In genomic region chr13:98273824-98274786, GRCh38 we compare ENCODE assay signal across 12 cellular contexts.
A peak's percentile ranks its signal among the peaks of the same experiment; 100 is the strongest.
DNase-seq lines count a peak whose midpoint lies in the region; ATAC-seq, FAIRE-seq and TF ChIP-seq lines count a peak whose summit lies in the region.
"Had no signal": no experiment of that assay in that cellular context is flagged by ENCODE, and none has a peak within 500 bp of the region (broad histone marks: within the 10 kb centered on the region; RNA-seq: fewer than 3 reads in every experiment).

No MANE protein-coding gene starts in this region.

- peak overlapping the region; percentile 32 to 37; a peak in 2 of 4 replicates for H3K4me2 ChIP-seq in H1 (ENCODE audit: insufficient read depth in 1 of 2, low read depth in 2 of 2, low read length in 2 of 2)

- H3K18ac ChIP-seq in H1 (ENCODE audit: extremely low read depth, low read length) = peak overlapping the region; percentile 64; the same call in 1 of the 2 replicates

- H3K4me1 ChIP-seq in H1 (replicated peaks in 1 of 4; ENCODE audit: control insufficient read depth in 3 of 4, insufficient read depth in 4 of 4, low read length in 3 of 4) = peaks cover 2 to 27% (median 17%) of the 10 kb centered on the region in 4 experiments; a peak in 6 of 7 replicates

- 0 out of 3 replicates have a peak, but pooled peaks of 1 of the 2 experiments have one; percentile 41 for TF ChIP-seq POLR2A in H1 (IDR thresholded peaks at IDR 0.05; ENCODE audit: control extremely low read depth in 1 of 2, low read depth in 2 of 2, low read length in 2 of 2)

- H4K20me1 ChIP-seq in H1 (replicated peaks in 1 of 2; ENCODE audit: control insufficient read depth in 1 of 2, insufficient read depth in 2 of 2, low read length in 2 of 2) = peaks cover 0 to 5% of the 10 kb centered on the region in 2 experiments

- H4K91ac ChIP-seq in H1 (replicated peaks; ENCODE audit: insufficient read length, low read length) = no peak overlapping the region

- H2BK20ac ChIP-seq in H1 (ENCODE audit: low read length) = no peak overlapping the region

- H3K27ac Mint-ChIP-seq in nephron progenitor cell = peak overlapping the region; percentile 100
- H3K27ac Mint-ChIP-seq in activated T-helper 17 cell treated with anti-CD3 and anti-CD28 coated beads, Interleukin-2, amount 50 U/mL, for 72 hours = no peak overlapping the region
- H3K27ac Mint-ChIP-seq: activated CD4-positive, alpha-beta T cell treated with anti-CD3 and anti-CD28 coated beads, Interleukin-2, amount 10 ng/mL, durations not matched to agents 7 days and 5 days; natural killer cell treated with Interleukin-12 subunit alpha and Interleukin-12 subunit beta and Interleukin-15 and Interleukin-18, amount 100 ng/mL, for 72 hours; stimulated activated memory B cell treated with anti-CD40 and anti-IgM and Interleukin-4, amounts not matched to agents 10 μg/mL and 1 μg/mL and 100 μg/mL, for 72 hours had no signal

- peaks cover 75% of the 10 kb centered on the region for H3K4me1 Mint-ChIP-seq in nephron progenitor cell
- no peaks in the 10 kb centered on the region for H3K4me1 Mint-ChIP-seq in activated T-helper 17 cell treated with anti-CD3 and anti-CD28 coated beads, Interleukin-2, amount 50 U/mL, for 72 hours
- H3K4me1 Mint-ChIP-seq: activated CD4-positive, alpha-beta T cell treated with anti-CD3 and anti-CD28 coated beads, Interleukin-2, amount 10 ng/mL, durations not matched to agents 7 days and 5 days; stimulated activated memory B cell treated with anti-CD40 and anti-IgM and Interleukin-4, amounts not matched to agents 10 μg/mL and 1 μg/mL and 100 μg/mL, for 72 hours had no signal

- H2BK12ac ChIP-seq in H1 (ENCODE audit: low read depth, low read length) = peak overlapping the region; percentile 32; the same call in 1 of the 2 replicates

- H3K9ac ChIP-seq in H1 (replicated peaks in 1 of 4; ENCODE audit: extremely low read depth in 1 of 4, low read depth in 3 of 4, low read length in 3 of 4) = peak overlapping the region in 2 of 4 experiments; percentile 18 to 35; a peak in 2 of 7 replicates

- no peak overlapping the region for H3K23ac ChIP-seq in H1 (ENCODE audit: insufficient read length)

- no peak overlapping the region for H2BK15ac ChIP-seq in H1 (ENCODE audit: low read length)

- no peak overlapping the region for H2BK120ac ChIP-seq in H1 (replicated peaks; ENCODE audit: low read depth, low read length)

- no peaks in the 10 kb centered on the region for H3K9me3 ChIP-seq in H1 (ENCODE audit: insufficient read depth in 2 of 2, low read depth in 1 of 2, low read length in 1 of 2)

- H4K8ac ChIP-seq in H1 (ENCODE audit: extremely low read depth, insufficient read depth, low read length) = no peak overlapping the region

- H3K79me1 ChIP-seq in H1 (ENCODE audit: low read depth, low read length) = no peaks in the 10 kb centered on the region; the same call in 1 of the 2 replicates

- H3K9me3 Mint-ChIP-seq in nephron progenitor cell = no peaks in the 10 kb centered on the region
- H3K9me3 Mint-ChIP-seq in activated T-helper 17 cell treated with anti-CD3 and anti-CD28 coated beads, Interleukin-2, amount 50 U/mL, for 72 hours = no peaks in the 10 kb centered on the region
- H3K9me3 Mint-ChIP-seq: activated CD4-positive, alpha-beta T cell treated with anti-CD3 and anti-CD28 coated beads, Interleukin-2, amount 10 ng/mL, durations not matched to agents 7 days and 5 days; natural killer cell treated with Interleukin-12 subunit alpha and Interleukin-12 subunit beta and Interleukin-15 and Interleukin-18, amount 100 ng/mL, for 72 hours; stimulated activated memory B cell treated with anti-CD40 and anti-IgM and Interleukin-4, amounts not matched to agents 10 μg/mL and 1 μg/mL and 100 μg/mL, for 72 hours had no signal

- H4K5ac ChIP-seq in H1 (ENCODE audit: insufficient read length, low read depth, low read length) = peak overlapping the region; percentile 66

- H3K27ac ChIP-seq in H1 (ENCODE audit: low read depth, low read length) = peak overlapping the region; percentile 48

- 41% methylated on average over 13 of the region's 13 CpGs; no CpG with 5 or more reads in 1 of the 2 experiments for WGBS in H1 (ENCODE audit: extremely low coverage in 1 of 2, insufficient coverage in 1 of 2, insufficient read length in 1 of 2, insufficient replicate concordance in 2 of 2, low coverage in 1 of 2, low lambda C conversion rate in 2 of 2, missing lambda C conversion rate in 1 of 2), 2 experiments

- peaks cover 32% of the 10 kb centered on the region for H3K36me3 Mint-ChIP-seq in nephron progenitor cell (ENCODE audit: low read depth)
- H3K36me3 Mint-ChIP-seq in activated T-helper 17 cell treated with anti-CD3 and anti-CD28 coated beads, Interleukin-2, amount 50 U/mL, for 72 hours (ENCODE audit: low read depth) = no peaks in the 10 kb centered on the region
- H3K36me3 Mint-ChIP-seq: natural killer cell treated with Interleukin-12 subunit alpha and Interleukin-12 subunit beta and Interleukin-15 and Interleukin-18, amount 100 ng/mL, for 72 hours; stimulated activated memory B cell treated with anti-CD40 and anti-IgM and Interleukin-4, amounts not matched to agents 10 μg/mL and 1 μg/mL and 100 μg/mL, for 72 hours had no signal

- peaks cover 5 to 45% of the 10 kb centered on the region in 2 experiments; a peak in 3 of 4 replicates for H3K79me2 ChIP-seq in H1 (ENCODE audit: control insufficient read depth in 1 of 2, insufficient read depth in 2 of 2, low read length in 2 of 2)

- peaks cover 5% of the 10 kb centered on the region; the same call in 1 of the 2 replicates for H3K23me2 ChIP-seq in H1 (ENCODE audit: low read depth, low read length)

- ATAC-seq in activated T-helper 17 cell treated with anti-CD3 and anti-CD28 coated beads, Interleukin-2, amount 50 U/mL, for 72 hours (replicated peaks) = no peak
- ATAC-seq in HG03175 (IDR thresholded peaks at IDR 0.05; ENCODE audit: unreplicated experiment) = no peak
- ATAC-seq: natural killer cell treated with Interleukin-12 subunit alpha and Interleukin-12 subunit beta and Interleukin-15 and Interleukin-18, amount 100 ng/mL, for 72 hours; stimulated activated memory B cell treated with anti-CD40 and anti-IgM and Interleukin-4, amounts not matched to agents 10 μg/mL and 1 μg/mL and 100 μg/mL, for 72 hours had no signal

- no peaks in the 10 kb centered on the region for H3K36me3 ChIP-seq in H7 (replicated peaks; ENCODE audit: control insufficient read depth, insufficient read depth, low read length)
- no peaks in the 10 kb centered on the region for H3K36me3 ChIP-seq in H1 (ENCODE audit: control insufficient read depth in 2 of 4, insufficient read depth in 4 of 4, low read length in 3 of 4)

- peak in 1 of 2 experiments; percentile 4; a peak in 1 of 4 replicates for TF ChIP-seq RAD21 in H1 (IDR thresholded peaks at IDR 0.05 in 1 of 2, conservative IDR thresholded peaks at IDR 0.05 in 1 of 2; ENCODE audit: low read depth in 2 of 2, low read length in 2 of 2)

- peak overlapping the region; percentile 73 for H3K4me3 Mint-ChIP-seq in nephron progenitor cell
- no peak overlapping the region for H3K4me3 Mint-ChIP-seq in activated T-helper 17 cell treated with anti-CD3 and anti-CD28 coated beads, Interleukin-2, amount 50 U/mL, for 72 hours
- H3K4me3 Mint-ChIP-seq: activated CD4-positive, alpha-beta T cell treated with anti-CD3 and anti-CD28 coated beads, Interleukin-2, amount 10 ng/mL, durations not matched to agents 7 days and 5 days; natural killer cell treated with Interleukin-12 subunit alpha and Interleukin-12 subunit beta and Interleukin-15 and Interleukin-18, amount 100 ng/mL, for 72 hours; stimulated activated memory B cell treated with anti-CD40 and anti-IgM and Interleukin-4, amounts not matched to agents 10 μg/mL and 1 μg/mL and 100 μg/mL, for 72 hours had no signal

- no peak overlapping the region for H3K56ac ChIP-seq in H1 (replicated peaks; ENCODE audit: insufficient read length, low read depth, low read length)

- no peak for FAIRE-seq in H1 (lab: Jason Lieb, UNC)

- POLR2A ChIA-PET in H1 (lab: Charles Lee; ENCODE audit: partially characterized antibody) = interaction anchor here (0.5 to 1.0 kb wide), 3 partner anchors 8 to 91 kb away, joined by 3 read pairs; no protein-coding TSS in a partner anchor

- H3K27me3 ChIP-seq in H7 (ENCODE audit: control insufficient read depth, insufficient read depth, low read length) (no peaks in the 10 kb centered on the region), H1 (replicated peaks in 1 of 4; ENCODE audit: control insufficient read depth in 3 of 4, extremely low read depth in 1 of 4, insufficient read depth in 3 of 4, low read length in 3 of 4) (no peaks in the 10 kb centered on the region)

- peak overlapping the region; percentile 25; the same call in 1 of the 2 replicates for H2AFZ ChIP-seq in H1 (ENCODE audit: low read length)

- H3K27me3 Mint-ChIP-seq in nephron progenitor cell (ENCODE audit: low read depth, poor library complexity) = no peaks in the 10 kb centered on the region
- no peaks in the 10 kb centered on the region for H3K27me3 Mint-ChIP-seq in activated T-helper 17 cell treated with anti-CD3 and anti-CD28 coated beads, Interleukin-2, amount 50 U/mL, for 72 hours
- H3K27me3 Mint-ChIP-seq: stimulated activated memory B cell treated with anti-CD40 and anti-IgM and Interleukin-4, amounts not matched to agents 10 μg/mL and 1 μg/mL and 100 μg/mL, for 72 hours had no signal

- peak; percentile 64 for DNase-seq in H7
- DNase-seq in NCI-H2107 treated with DMSO at 0.1 percent for 48 hours (lab: John Stamatoyannopoulos, UW; ENCODE audit: unreplicated experiment) = peak; percentile 51
- no peak for DNase-seq in H1 (ENCODE audit: low read depth in 1 of 2, low spot score in 2 of 2)
- peak; percentile 40 for DNase-seq in nephron progenitor cell
- DNase-seq in T-helper 2 cell = no peak
- DNase-seq in OCI-M1 (lab: John Stamatoyannopoulos, UW) = no peak
- DNase-seq: activated CD4-positive, alpha-beta T cell treated with anti-CD3 and anti-CD28 coated beads, Interleukin-2, amount 10 ng/mL, durations not matched to agents 7 days and 5 days; activated gamma-delta T cell had no signal

- 0 out of 2 replicates have a peak overlapping the region, but pooled peaks have one; percentile 61 for H2AK5ac ChIP-seq in H1 (ENCODE audit: low read depth, low read length)

- CTCF ChIA-PET in H1 (lab: Charles Lee; ENCODE audit: partially characterized antibody) = interaction anchor here (0.6 to 1.7 kb wide), 4 partner anchors 12 to 97 kb away, joined by 3 to 5 read pairs (median 4); no protein-coding TSS in a partner anchor

- H3K4me3 ChIP-seq in H7 (ENCODE audit: insufficient read depth, low read depth, low read length) (no peak overlapping the region), H1 (ENCODE audit: extremely low read depth in 1 of 4, insufficient read depth in 2 of 4, low read depth in 3 of 4, low read length in 4 of 4) (peak overlapping the region in 1 of 4 experiments; percentile 29; a peak in 1 of 8 replicates)

- H3K4ac ChIP-seq in H1 (replicated peaks; ENCODE audit: insufficient read length, low read depth, low read length) = no peak overlapping the region

- H3K14ac ChIP-seq in H1 (ENCODE audit: insufficient read length) = no peak overlapping the region

- no peak for TF ChIP-seq CTCF in H1 (IDR thresholded peaks at IDR 0.05; ENCODE audit: control extremely low read depth in 1 of 3, insufficient read depth in 1 of 3, low read depth in 1 of 3, low read length in 3 of 3)
- TF ChIP-seq CTCF in nephron progenitor cell (IDR thresholded peaks at IDR 0.05) = no peak

- H2BK5ac ChIP-seq in H1 (ENCODE audit: low read depth, low read length) = no peak overlapping the region

- TF ChIP-seq EP300 in H1 (IDR thresholded peaks at IDR 0.05; ENCODE audit: borderline replicate concordance in 1 of 2, low read depth in 2 of 2, low read length in 2 of 2) = no peak

Comparison
In these comparisons a context has a peak if more than half of its experiments do, and no peak if none do; other contexts are left out.
1. DNase-seq: peak in H7 (single experiment), NCI-H2107 treated with DMSO at 0.1 percent for 48 hours (single experiment) and nephron progenitor cell (single experiment); none in H1 (0 of 2), T-helper 2 cell (0 of 5) and OCI-M1 (single experiment).